15 cellular contexts compared by ENCODE assay signal in the genomic region with DNA sequence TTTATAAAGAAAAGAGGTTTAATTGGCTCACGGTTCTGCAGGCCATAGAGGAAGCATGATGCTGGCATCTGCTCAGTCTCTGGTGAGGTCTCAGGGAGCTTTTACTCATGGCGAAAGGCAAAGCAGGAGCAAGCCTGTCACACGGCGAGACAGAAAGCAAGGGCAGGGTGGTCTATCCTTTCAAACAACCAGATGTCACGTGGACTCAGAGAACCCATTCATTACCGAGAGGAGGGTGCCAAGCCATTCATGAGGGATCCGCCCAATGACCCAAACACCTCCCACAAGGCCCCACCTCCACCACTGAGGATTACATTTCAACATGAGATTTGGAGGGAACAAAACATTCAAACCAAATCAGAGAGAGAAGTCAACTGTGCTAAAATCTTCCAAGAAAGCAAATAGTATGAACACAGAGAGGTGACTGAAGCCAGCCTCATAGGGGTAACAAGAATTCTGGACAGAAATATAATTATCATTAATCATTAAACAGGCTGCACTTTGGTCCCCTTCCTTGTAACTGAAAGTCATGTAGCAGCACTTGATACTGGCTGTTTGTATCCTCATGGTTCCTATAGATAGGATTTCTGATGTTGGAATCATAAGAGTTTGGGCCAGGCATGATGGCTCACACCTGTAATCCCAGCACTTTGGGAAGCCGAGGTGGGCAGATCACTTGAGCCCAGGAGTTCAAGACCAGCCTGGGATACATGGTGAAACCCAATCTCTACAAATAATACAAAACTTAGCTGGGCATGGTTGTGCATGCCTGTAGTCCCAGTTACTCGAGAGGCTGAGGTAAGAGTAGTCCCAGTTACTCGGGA. TPM values are rescaled to one million over a fixed set of nuclear protein-coding genes. Genes with fewer than 3 reads are reported as not detected.
A peak's percentile ranks its signal among the peaks of the same experiment; 100 is the strongest.
DNase-seq lines count a peak whose midpoint lies in the region; ATAC-seq, FAIRE-seq and TF ChIP-seq lines count a peak whose summit lies in the region.
"Had no signal": no experiment of that assay in that cellular context is flagged by ENCODE, and none has a peak within 500 bp of the region (broad histone marks: within the 10 kb centered on the region; RNA-seq: fewer than 3 reads in every experiment).

No MANE protein-coding gene starts in this region.

- CTCF ChIA-PET in K562 (lab: Yijun Ruan, JAX; ENCODE audit: low intra/inter-chr PET ratio) (no interaction called here), Calu3 (lab: Charles Lee) (no interaction called here)

- no peaks in the 10 kb centered on the region for H3K9me3 ChIP-seq in K562 (replicated peaks; ENCODE audit: control insufficient read depth, insufficient read depth, low read depth, low read length)
- H3K9me3 ChIP-seq in mucosa of descending colon: no peaks in the 10 kb centered on the region
- H3K9me3 ChIP-seq in prostate gland: no peaks in the 10 kb centered on the region
- H3K9me3 ChIP-seq: BE2C had no signal

- in situ Hi-C loops in K562 (cut with MboI): no loop called here

- no peak for TF ChIP-seq CTCF in K562 (IDR thresholded peaks at IDR 0.05 in 2 of 3, conservative IDR thresholded peaks at IDR 0.05 in 1 of 3; ENCODE audit: insufficient read depth in 2 of 3, low read depth in 1 of 3, low read length in 3 of 3)
- TF ChIP-seq CTCF in mucosa of descending colon (IDR thresholded peaks at IDR 0.05): no peak
- no peak for TF ChIP-seq CTCF in prostate gland (IDR thresholded peaks at IDR 0.05)
- no peak for TF ChIP-seq CTCF in Calu3 (IDR thresholded peaks at IDR 0.05; ENCODE audit: unreplicated experiment)

- H3K9me1 ChIP-seq in K562 (ENCODE audit: control insufficient read depth, insufficient read depth, low read length): no peaks in the 10 kb centered on the region

- H3K4me1 ChIP-seq in K562 (replicated peaks in 1 of 2; ENCODE audit: control insufficient read depth in 2 of 2, insufficient read depth in 2 of 2, low read length in 2 of 2): peaks cover 0 to 11% of the 10 kb centered on the region in 2 experiments; a peak in 1 of 5 replicates
- no peaks in the 10 kb centered on the region for H3K4me1 ChIP-seq in mucosa of descending colon (ENCODE audit: low read depth)
- no peaks in the 10 kb centered on the region for H3K4me1 ChIP-seq in prostate gland (replicated peaks)
- H3K4me1 ChIP-seq: BE2C had no signal

- no peak overlapping the region for H3K4me3 Mint-ChIP-seq in Calu3 (ENCODE audit: low read depth, unreplicated experiment)
- H3K4me3 Mint-ChIP-seq: CD4-positive, alpha-beta memory T cell had no signal

- ATAC-seq in K562 (no peak), left lobe of liver (peak; percentile 75), mucosa of descending colon (peak; percentile 53)
- ATAC-seq: A549, HCT116 had no signal

- no peak for TF ChIP-seq EP300 in K562 (IDR thresholded peaks at IDR 0.05; ENCODE audit: low read length)

- TF ChIP-seq POLR2A in K562 (conservative IDR thresholded peaks at IDR 0.05): no peak
- TF ChIP-seq POLR2A in prostate gland (IDR thresholded peaks at IDR 0.05): no peak

- intact Hi-C loops in K562 (cut with micrococcal nuclease) (no loop called here), mucosa of descending colon (cut with DNase I, micrococcal nuclease) (no loop called here), prostate gland (cut with DNase I) (no loop called here), Calu3 (cut with micrococcal nuclease; ENCODE audit: unreplicated experiment) (no loop called here)

- FAIRE-seq in K562 (lab: Jason Lieb, UNC): no peak
- FAIRE-seq: A549, GM19239, H54 had no signal

- peaks cover 13% of the 10 kb centered on the region for H3K4me1 Mint-ChIP-seq in Calu3 (ENCODE audit: low read depth, unreplicated experiment)
- H3K4me1 Mint-ChIP-seq: CD4-positive, alpha-beta memory T cell had no signal

- H3K27me3 ChIP-seq in K562 (ENCODE audit: control insufficient read depth in 2 of 2, insufficient read depth in 2 of 2, low read length in 2 of 2) (peaks cover 25 to 30% of the 10 kb centered on the region in 2 experiments; a peak in 4 of 5 replicates), prostate gland (replicated peaks; ENCODE audit: insufficient read depth) (no peaks in the 10 kb centered on the region)

- H3K79me2 ChIP-seq in K562 (ENCODE audit: control insufficient read depth, insufficient read depth, low read length): no peaks in the 10 kb centered on the region

- TF ChIP-seq RAD21 in K562 (CRISPR knock-in tag; conservative IDR thresholded peaks at IDR 0.05 in 1 of 2, IDR thresholded peaks at IDR 0.05 in 1 of 2): no peak

- H3K36me3 ChIP-seq in K562 (ENCODE audit: control insufficient read depth, insufficient read depth, low read length) (no peaks in the 10 kb centered on the region), mucosa of descending colon (ENCODE audit: low read depth) (no peaks in the 10 kb centered on the region), prostate gland (no peaks in the 10 kb centered on the region)
- H3K36me3 ChIP-seq: BE2C had no signal

- no peak overlapping the region for H3K4me2 ChIP-seq in K562 (ENCODE audit: insufficient read depth, low read length)
- H3K4me2 ChIP-seq: A549 had no signal

- POLR2A ChIA-PET in K562 (lab: Yijun Ruan, JAX): no interaction called here

- H3K36me3 Mint-ChIP-seq in Calu3 (ENCODE audit: insufficient read depth, unreplicated experiment): no peaks in the 10 kb centered on the region
- H3K36me3 Mint-ChIP-seq: CD4-positive, alpha-beta memory T cell had no signal

- DNase-seq in K562 (ENCODE audit: extremely low read depth in 1 of 4, low spot score in 3 of 4): no peak
- no peak for DNase-seq in left lobe of liver (ENCODE audit: low spot score)
- DNase-seq in mucosa of descending colon: no peak
- DNase-seq in prostate gland (ENCODE audit: low spot score): no peak
- no peak for DNase-seq in activated CD4-positive, alpha-beta T cell treated with anti-CD3 and anti-CD28 coated beads, Interleukin-2, amount 50 U/mL, for 4 hours
- no peak for DNase-seq in NCI-H510A (lab: John Stamatoyannopoulos, UW)
- DNase-seq in Calu3: no peak
- DNase-seq: BE2C; CD4-positive, alpha-beta memory T cell; GF-D8 had no signal

- no peak overlapping the region for H2AFZ ChIP-seq in K562 (ENCODE audit: low read depth, low read length)

- 17% methylated on average over 10 of the region's 10 CpGs for WGBS in K562 (ENCODE audit: insufficient coverage, low coverage, missing lambda C conversion rate)
- 86% methylated on average over 10 of the region's 10 CpGs for WGBS in prostate gland

- no peak overlapping the region for H3K9ac ChIP-seq in K562 (ENCODE audit: insufficient read depth in 1 of 2, low read depth in 2 of 2, low read length in 2 of 2)

- no peak overlapping the region for H3K4me3 ChIP-seq in K562
- H3K4me3 ChIP-seq in mucosa of descending colon: no peak overlapping the region
- H3K4me3 ChIP-seq in prostate gland: no peak overlapping the region
- H3K4me3 ChIP-seq: A549 had no signal

- H4K20me1 ChIP-seq in K562 (replicated peaks; ENCODE audit: control insufficient read depth, insufficient read depth, low read length): no peaks in the 10 kb centered on the region

- no peak overlapping the region for H3K27ac ChIP-seq in K562 (ENCODE audit: extremely low read depth, low read depth, low read length)
- no peak overlapping the region for H3K27ac ChIP-seq in prostate gland
- H3K27ac ChIP-seq: A549, C4-2B had no signal

- no peak overlapping the region for H3K27ac Mint-ChIP-seq in Calu3 (ENCODE audit: unreplicated experiment)
- H3K27ac Mint-ChIP-seq: CD4-positive, alpha-beta memory T cell had no signal

- no TSS peak for BruUV-seq in K562 (replicated peaks; lab: Mats Ljungman, UMichigan)
- no TSS peak for BruUV-seq in Calu3 (replicated peaks; lab: Mats Ljungman, UMichigan)

- H3K27me3 Mint-ChIP-seq in Calu3 (ENCODE audit: unreplicated experiment): peaks cover 17% of the 10 kb centered on the region

- peaks cover 7% of the 10 kb centered on the region for H3K9me3 Mint-ChIP-seq in Calu3 (ENCODE audit: low read depth, unreplicated experiment)
- H3K9me3 Mint-ChIP-seq: CD4-positive, alpha-beta memory T cell had no signal

TF ChIP-seq in K562, 482 proteins besides CTCF, POLR2A, EP300 and RAD21:
- TF ChIP-seq ZNF644 (tag; IDR thresholded peaks at IDR 0.05; ENCODE audit: low read depth) (no peak), ZNF316 (IDR thresholded peaks at IDR 0.05) (0 out of 2 replicates have a peak, but pooled peaks have one; percentile 1), KDM1A (IDR thresholded peaks at IDR 0.05) (no peak), HMG20A (CRISPR knock-in tag; conservative IDR thresholded peaks at IDR 0.05) (no peak), RUNX1 (IDR thresholded peaks at IDR 0.05; ENCODE audit: low read depth) (no peak), ZBTB7A (IDR thresholded peaks at IDR 0.05; ENCODE audit: borderline replicate concordance, control insufficient read depth, low read depth, low read length) (no peak)

RNA-seq across cellular contexts. Expression of a gene that starts 52.5 kb away (rescaled TPM):
- total RNA-seq in K562 (2011; cell fraction: chromatin; rRNA removed; ENCODE audit: low replicate concordance): 0.11 TPM in 1 of 2 replicates, not detected in the other
- total RNA-seq in K562 (2011; cell fraction: nucleolus; rRNA removed): not detected in 2 replicates
- 0.07 and 0.08 TPM in 2 replicates for total RNA-seq in K562 (2011; cell fraction: nucleoplasm; rRNA removed)
- total RNA-seq in K562 (2014; rRNA removed) (not detected in 2 replicates), K562 (2014; rRNA removed; fragmentation: Illumina TruSeq; extraction: Trizol) (not detected in 2 replicates), K562 (2015; rRNA removed; fragmentation: Illumina TruSeq; extraction: Trizol) (not detected in 2 replicates), K562 (2021) (0.04 TPM in 1 of 2 replicates, not detected in the other), left lobe of liver (0.03 TPM), mucosa of descending colon (100 to 1,000 TPM in 1 of 3 donors, 10 to 100 TPM in 2; 23.6 to 138 (median 31.7) TPM), prostate gland (not detected), Calu3 (2022) (0.20 and 1.3 TPM in 2 replicates)
- polyA plus RNA-seq in K562 (2011; rRNA removed) (not detected in 2 replicates), K562 (2014; fragmentation: Illumina TruSeq; extraction: Trizol) (not detected in 2 replicates), K562 (2014; fragmentation: Nextera tagmentation; extraction: Ambion mirVana) (not detected), K562 (2014; rRNA removed) (not detected in 2 replicates)
- polyA plus RNA-seq in K562 (2011; cell fraction: cytosol; rRNA removed): not detected in 2 replicates
- not detected in 2 replicates for polyA plus RNA-seq in K562 (2011; cell fraction: nucleus; rRNA removed)
- polyA plus RNA-seq in K562 (2012): not detected in 2 replicates
- polyA minus RNA-seq in K562 (2011; rRNA and poly(A)+ RNA removed): not detected in 2 replicates
- not detected in 2 replicates for polyA minus RNA-seq in K562 (2011; cell fraction: cytosol; rRNA and poly(A)+ RNA removed)
- not detected in 2 replicates for polyA minus RNA-seq in K562 (2011; cell fraction: nucleus; rRNA and poly(A)+ RNA removed)
- polyA plus RNA-seq: CD4-positive, alpha-beta memory T cell had no signal

Comparison
In these comparisons a context has a peak if more than half of its experiments do, and no peak if none do; other contexts are left out.
1. RNA of a gene that starts 52.5 kb away (total RNA-seq): 23.6 to 138 TPM in mucosa of descending colon; 0.20 to 1.3 TPM in Calu3, 0.03 TPM in left lobe of liver (single experiment), 0.04 to 0.11 TPM in K562 and not detected in prostate gland; every median in the first group is over 10 times any median in the second.